Comparison of ENCODE assay signal across 19 cellular contexts in genomic region chr9:77912895-77913693, GRCh38.
DNase-seq lines count a peak whose midpoint lies in the region; ATAC-seq and TF ChIP-seq lines count a peak whose summit lies in the region.
"Had no signal": no experiment of that assay in that cellular context is flagged by ENCODE, and none has a peak within 500 bp of the region (broad histone marks: within the 10 kb centered on the region; RNA-seq: fewer than 3 reads in every experiment).

No MANE protein-coding gene starts in this region.

- H3K4me3 Mint-ChIP-seq in CD14-positive monocyte, result no peak overlapping the region
- H3K4me3 Mint-ChIP-seq: activated CD4-positive, alpha-beta T cell treated with anti-CD3 and anti-CD28 coated beads, Interleukin-2, amount 10 ng/mL, durations not matched to agents 24 days and 14 days; activated naive CD8-positive, alpha-beta T cell had no signal

- 67 to 89% methylated on average over 3 of the region's 3 CpGs for WGBS in gastroesophageal sphincter (ENCODE audit: low coverage in 1 of 2), 2 donors

- no peaks in the 10 kb centered on the region for H3K27me3 ChIP-seq in left lung
- H3K27me3 ChIP-seq in gastroesophageal sphincter, result no peaks in the 10 kb centered on the region
- H3K27me3 ChIP-seq: BLaER1 treated with 17β-estradiol and CSF1 and Interleukin-3, amounts not matched to agents 10 nM and 100 nM; body of pancreas; right atrium auricular region had no signal

- peaks cover 17 to 39% of the 10 kb centered on the region in 2 donors for H3K36me3 Mint-ChIP-seq in CD14-positive monocyte

- TF ChIP-seq CTCF in CD14-positive monocyte (IDR thresholded peaks at IDR 0.05) (no peak), left lung (IDR thresholded peaks at IDR 0.05) (no peak), gastroesophageal sphincter (IDR thresholded peaks at IDR 0.05) (no peak)

- H3K27ac ChIP-seq in KOPT-K1 (ENCODE audit: low read depth, low read length, poor library complexity, severe bottlenecking) (peak overlapping the region; percentile 100), left lung (no peak overlapping the region), gastroesophageal sphincter (no peak overlapping the region)
- H3K27ac ChIP-seq: BLaER1 treated with 17β-estradiol and CSF1 and Interleukin-3, amounts not matched to agents 10 nM and 100 nM; body of pancreas; right atrium auricular region had no signal

- TF ChIP-seq POLR2A in gastroesophageal sphincter (IDR thresholded peaks at IDR 0.05) (no peak), GM18505 (IDR thresholded peaks at IDR 0.05; ENCODE audit: borderline replicate concordance, extremely low read depth, insufficient read depth, insufficient read length) (no peak)

- ATAC-seq in left lung, result peak; percentile 17
- ATAC-seq in gastroesophageal sphincter, result no peak
- ATAC-seq in GM21423 (IDR thresholded peaks at IDR 0.05; ENCODE audit: unreplicated experiment), result no peak
- ATAC-seq in GM18505 (IDR thresholded peaks at IDR 0.05; ENCODE audit: unreplicated experiment), result no peak
- ATAC-seq: body of pancreas had no signal

- intact Hi-C loops in CD14-positive monocyte (cut with micrococcal nuclease), result no loop called here
- intact Hi-C loops in left lung (cut with DNase I), result loop anchor here in 1 of 2 donors (10.0 kb wide), 1 partner anchor 58 kb away; no protein-coding TSS in a partner anchor

- no peaks in the 10 kb centered on the region for H3K9me3 Mint-ChIP-seq in CD14-positive monocyte

- TF ChIP-seq EP300 in gastroesophageal sphincter (IDR thresholded peaks at IDR 0.05), result no peak

- H3K27me3 Mint-ChIP-seq in CD14-positive monocyte (ENCODE audit: low read depth in 3 of 3), result no peaks in the 10 kb centered on the region
- H3K27me3 Mint-ChIP-seq: activated CD4-positive, alpha-beta T cell treated with anti-CD3 and anti-CD28 coated beads, Interleukin-2, amount 10 ng/mL, durations not matched to agents 24 days and 14 days; activated naive CD8-positive, alpha-beta T cell had no signal

- H3K4me3 ChIP-seq in left lung, result no peak overlapping the region
- no peak overlapping the region for H3K4me3 ChIP-seq in gastroesophageal sphincter
- H3K4me3 ChIP-seq: BLaER1 treated with 17β-estradiol and CSF1 and Interleukin-3, amounts not matched to agents 10 nM and 100 nM; body of pancreas; GM23248; right atrium auricular region had no signal

- peaks cover 0 to 69% of the 10 kb centered on the region in 2 donors for H3K4me1 ChIP-seq in left lung
- peaks cover 0 to 49% (median 0%) of the 10 kb centered on the region in 3 donors for H3K4me1 ChIP-seq in gastroesophageal sphincter
- H3K4me1 ChIP-seq: right atrium auricular region had no signal

- no peak for DNase-seq in CD14-positive monocyte (ENCODE audit: low spot score)
- peak; percentile 29 for DNase-seq in astrocyte of the hippocampus (ENCODE audit: low read depth, low spot score)
- DNase-seq in left lung, result no peak
- no peak for DNase-seq in iPS-NIHi11 (ENCODE audit: low spot score)
- DNase-seq: activated CD4-positive, alpha-beta T cell treated with anti-CD3 and anti-CD28 coated beads, Interleukin-2, amount 10 ng/mL, durations not matched to agents 24 days and 14 days; body of pancreas; cortex of kidney; GM23248; Karpas-422; NCI-H2107; NCI-H524; stimulated activated CD8-positive, alpha-beta memory T cell treated with anti-CD3 and anti-CD28 coated beads, Interleukin-4, amount 100 ng/mL, for 48 hours had no signal

- H3K36me3 ChIP-seq in KOPT-K1 (ENCODE audit: insufficient read depth, low read length), result peaks cover 14% of the 10 kb centered on the region
- no peaks in the 10 kb centered on the region for H3K36me3 ChIP-seq in left lung
- H3K36me3 ChIP-seq in gastroesophageal sphincter, result no peaks in the 10 kb centered on the region
- H3K36me3 ChIP-seq: right atrium auricular region had no signal

- H3K27ac Mint-ChIP-seq in CD14-positive monocyte, result peak overlapping the region; percentile 43 to 73 (median 56)
- H3K27ac Mint-ChIP-seq: activated CD4-positive, alpha-beta T cell treated with anti-CD3 and anti-CD28 coated beads, Interleukin-2, amount 10 ng/mL, durations not matched to agents 24 days and 14 days; activated naive CD8-positive, alpha-beta T cell had no signal

- H3K4me1 Mint-ChIP-seq in CD14-positive monocyte, result peaks cover 61% of the 10 kb centered on the region

- H3K9me3 ChIP-seq in KOPT-K1 (ENCODE audit: insufficient read depth, low read length, poor library complexity, severe bottlenecking), result peaks cover 5% of the 10 kb centered on the region
- H3K9me3 ChIP-seq in left lung, result no peaks in the 10 kb centered on the region
- no peaks in the 10 kb centered on the region for H3K9me3 ChIP-seq in gastroesophageal sphincter
- H3K9me3 ChIP-seq: body of pancreas, right atrium auricular region had no signal
